In genomic region chr1:228456252-228457016, GRCh38 we compare ENCODE assay signal across 8 cellular contexts. TPM values are rescaled to one million over a fixed set of nuclear protein-coding genes. Genes with fewer than 3 reads are reported as not detected.
DNase-seq lines count a peak whose midpoint lies in the region; ATAC-seq lines count a peak whose summit lies in the region.

No MANE protein-coding gene starts in this region.

- H3K4me3 ChIP-seq in iPS-18c (ENCODE audit: insufficient read depth, low read depth, low read length) (peak overlapping the region; percentile 68), thymus (ENCODE audit: low read length) (peak overlapping the region; percentile 53)

- H3K4me1 Mint-ChIP-seq in activated naive CD4-positive, alpha-beta T cell treated with anti-CD3 and anti-CD28 coated beads, Interleukin-2, amount 50 U/mL, for 24 hours = peaks cover 39% of the 10 kb centered on the region
- H3K4me1 Mint-ChIP-seq in activated naive CD8-positive, alpha-beta T cell treated with anti-CD3 and anti-CD28 coated beads for 36 hours = peaks cover 16% of the 10 kb centered on the region

- no peak overlapping the region for H3K27ac ChIP-seq in thymus (ENCODE audit: low read depth)

- no peaks in the 10 kb centered on the region for H3K36me3 ChIP-seq in thymus (ENCODE audit: control insufficient read depth, insufficient read depth)

- WGBS in thymus = 71% methylated on average over 6 of the region's 6 CpGs

- ATAC-seq in GM18511 (IDR thresholded peaks at IDR 0.05; ENCODE audit: unreplicated experiment) = no peak

- peaks cover 4% of the 10 kb centered on the region for H3K27me3 Mint-ChIP-seq in activated naive CD4-positive, alpha-beta T cell treated with anti-CD3 and anti-CD28 coated beads, Interleukin-2, amount 50 U/mL, for 24 hours
- H3K27me3 Mint-ChIP-seq in activated naive CD8-positive, alpha-beta T cell treated with anti-CD3 and anti-CD28 coated beads for 36 hours = peaks cover 24% of the 10 kb centered on the region

- peaks cover 6% of the 10 kb centered on the region for H3K4me1 ChIP-seq in thymus (ENCODE audit: control insufficient read depth, insufficient read depth, low read length)

- no peak for DNase-seq in activated naive CD4-positive, alpha-beta T cell treated with anti-CD3 and anti-CD28 coated beads, Interleukin-2, amount 50 U/mL, for 16 hours
- no peak for DNase-seq in activated naive CD8-positive, alpha-beta T cell treated with anti-CD3 and anti-CD28 coated beads for 36 hours
- DNase-seq in amniotic stem cell (lab: John Stamatoyannopoulos, UW) (no peak), kidney tubule cell (ENCODE audit: low spot score) (no peak)

- peak overlapping the region; percentile 94 for H3K4me3 Mint-ChIP-seq in activated naive CD4-positive, alpha-beta T cell treated with anti-CD3 and anti-CD28 coated beads, Interleukin-2, amount 50 U/mL, for 24 hours
- H3K4me3 Mint-ChIP-seq in activated naive CD8-positive, alpha-beta T cell treated with anti-CD3 and anti-CD28 coated beads for 36 hours = peak overlapping the region; percentile 98

- peaks cover 1% of the 10 kb centered on the region for H3K36me3 Mint-ChIP-seq in activated naive CD4-positive, alpha-beta T cell treated with anti-CD3 and anti-CD28 coated beads, Interleukin-2, amount 50 U/mL, for 24 hours
- peaks cover 2% of the 10 kb centered on the region for H3K36me3 Mint-ChIP-seq in activated naive CD8-positive, alpha-beta T cell treated with anti-CD3 and anti-CD28 coated beads for 36 hours

- peaks cover 15% of the 10 kb centered on the region for H3K27me3 ChIP-seq in thymus (ENCODE audit: control insufficient read depth, insufficient read depth)

- H3K9me3 ChIP-seq in iPS-18c (ENCODE audit: control insufficient read depth, insufficient read depth, low read length) (no peaks in the 10 kb centered on the region), thymus (ENCODE audit: control insufficient read depth) (peaks cover 1% of the 10 kb centered on the region)

- no peaks in the 10 kb centered on the region for H3K9me3 Mint-ChIP-seq in activated naive CD4-positive, alpha-beta T cell treated with anti-CD3 and anti-CD28 coated beads, Interleukin-2, amount 50 U/mL, for 24 hours
- no peaks in the 10 kb centered on the region for H3K9me3 Mint-ChIP-seq in activated naive CD8-positive, alpha-beta T cell treated with anti-CD3 and anti-CD28 coated beads for 36 hours

- H3K27ac Mint-ChIP-seq in activated naive CD4-positive, alpha-beta T cell treated with anti-CD3 and anti-CD28 coated beads, Interleukin-2, amount 50 U/mL, for 24 hours = no peak overlapping the region
- H3K27ac Mint-ChIP-seq in activated naive CD8-positive, alpha-beta T cell treated with anti-CD3 and anti-CD28 coated beads for 36 hours = peak overlapping the region; percentile 98

RNA-seq across cellular contexts. Expression of gene RNF187, which starts 30.7 kb away (rescaled TPM):
- total RNA-seq in activated naive CD8-positive, alpha-beta T cell treated with anti-CD3 and anti-CD28 coated beads for 36 hours = 100 to 1,000 TPM; 119 to 125 TPM
- 30.0 TPM for polyA plus RNA-seq in thymus

RNA-seq across cellular contexts. Expression of gene TRIM17, which starts 39.8 kb away (rescaled TPM):
- total RNA-seq in activated naive CD8-positive, alpha-beta T cell treated with anti-CD3 and anti-CD28 coated beads for 36 hours = 1 to 10 TPM; 1.3 to 1.9 TPM
- 0.50 TPM for polyA plus RNA-seq in thymus

RNA-seq across cellular contexts. Expression of gene TRIM11, which starts 49.8 kb away (rescaled TPM):
- 10 to 100 TPM; 32.7 to 36.1 TPM for total RNA-seq in activated naive CD8-positive, alpha-beta T cell treated with anti-CD3 and anti-CD28 coated beads for 36 hours
- 21.8 TPM for polyA plus RNA-seq in thymus
